10 cellular contexts compared by ENCODE assay signal in the genomic region with DNA sequence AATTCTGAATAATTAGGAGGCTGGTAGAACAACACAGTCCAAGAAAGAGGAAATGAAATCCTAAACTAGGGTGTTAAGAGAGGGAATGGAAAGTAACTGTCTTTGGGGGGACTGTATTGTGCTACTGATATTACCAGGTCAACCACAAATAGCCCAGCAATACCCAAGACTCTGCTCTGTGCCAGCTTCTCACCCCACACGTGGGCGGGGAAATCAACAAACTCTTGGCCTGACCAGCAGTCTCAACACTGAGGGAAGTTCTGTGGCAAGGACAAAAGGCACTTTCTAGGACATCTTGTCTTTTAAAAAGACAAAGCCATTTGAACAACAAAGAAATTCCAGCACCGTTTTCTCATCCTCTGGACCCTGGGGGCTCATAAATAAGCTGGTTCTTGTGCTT.
DNase-seq lines count a peak whose midpoint lies in the region; ATAC-seq and TF ChIP-seq lines count a peak whose summit lies in the region.
"Had no signal": no experiment of that assay in that cellular context is flagged by ENCODE, and none has a peak within 500 bp of the region (broad histone marks: within the 10 kb centered on the region; RNA-seq: fewer than 3 reads in every experiment).

No MANE protein-coding gene starts in this region.

- TF ChIP-seq CTCF in activated B cell treated with CpG ODN at 0.5 μM for 24 hours (IDR thresholded peaks at IDR 0.05) (no peak), gastrocnemius medialis (IDR thresholded peaks at IDR 0.05 in 4 of 5, conservative IDR thresholded peaks at IDR 0.05 in 1 of 5) (no peak)

- H3K36me3 ChIP-seq in gastrocnemius medialis: no peaks in the 10 kb centered on the region

- H3K27me3 Mint-ChIP-seq in activated naive CD8-positive, alpha-beta T cell treated with anti-CD3 and anti-CD28 coated beads, Interleukin-2, amount 50 U/mL, for 24 hours: peaks cover 2% of the 10 kb centered on the region
- H3K27me3 Mint-ChIP-seq in activated naive CD8-positive, alpha-beta T cell treated with anti-CD3 and anti-CD28 coated beads for 36 hours: no peaks in the 10 kb centered on the region
- no peaks in the 10 kb centered on the region for H3K27me3 Mint-ChIP-seq in activated B cell treated with CpG ODN at 0.5 μM for 24 hours
- peaks cover 4% of the 10 kb centered on the region for H3K27me3 Mint-ChIP-seq in activated T-helper 1 cell treated with anti-CD3 and anti-CD28 coated beads, Interleukin-12 subunit alpha, Interleukin-12 subunit beta, Interleukin-2, Interleukin-4 antibody, amounts not matched to agents 30 ng/mL and 10 ng/mL and 1 ng/mL, durations not matched to agents 14 hours and 24 hours and 36 hours (ENCODE audit: insufficient read depth)

- ATAC-seq in activated naive CD8-positive, alpha-beta T cell treated with anti-CD3 and anti-CD28 coated beads, Interleukin-2, amount 50 U/mL, for 24 hours: peak; percentile 60
- peak; percentile 43 for ATAC-seq in HG03095 (IDR thresholded peaks at IDR 0.05; ENCODE audit: unreplicated experiment)
- ATAC-seq in activated B cell treated with CpG ODN at 0.5 μM for 24 hours (ENCODE audit: low read depth): peak; percentile 43
- ATAC-seq in gastrocnemius medialis: no peak
- no peak for ATAC-seq in esophagus mucosa

- no peak overlapping the region for H3K4me3 Mint-ChIP-seq in activated naive CD8-positive, alpha-beta T cell treated with anti-CD3 and anti-CD28 coated beads, Interleukin-2, amount 50 U/mL, for 24 hours
- no peak overlapping the region for H3K4me3 Mint-ChIP-seq in activated naive CD8-positive, alpha-beta T cell treated with anti-CD3 and anti-CD28 coated beads for 36 hours
- no peak overlapping the region for H3K4me3 Mint-ChIP-seq in activated B cell treated with CpG ODN at 0.5 μM for 24 hours
- no peak overlapping the region for H3K4me3 Mint-ChIP-seq in activated T-helper 1 cell treated with anti-CD3 and anti-CD28 coated beads, Interleukin-12 subunit alpha, Interleukin-12 subunit beta, Interleukin-2, Interleukin-4 antibody, amounts not matched to agents 30 ng/mL and 10 ng/mL and 1 ng/mL, durations not matched to agents 14 hours and 24 hours and 36 hours
- H3K4me3 Mint-ChIP-seq: central memory CD8-positive, alpha-beta T cell had no signal

- intact Hi-C loops in activated B cell treated with CpG ODN at 0.5 μM for 24 hours (cut with micrococcal nuclease): loop anchor here (5.0 kb wide), 1 partner anchor 36 kb away; no protein-coding TSS in a partner anchor
- intact Hi-C loops in gastrocnemius medialis (cut with DNase I; ENCODE audit: low total_unique reads): no loop called here
- intact Hi-C loops in activated T-helper 1 cell treated with anti-CD3 and anti-CD28 coated beads, Interleukin-12 subunit alpha, Interleukin-12 subunit beta, Interleukin-2, Interleukin-4 antibody, amounts not matched to agents 30 ng/mL and 10 ng/mL and 1 ng/mL, durations not matched to agents 14 hours and 24 hours and 36 hours (cut with micrococcal nuclease): no loop called here

- DNase-seq in activated naive CD8-positive, alpha-beta T cell treated with anti-CD3 and anti-CD28 coated beads, Interleukin-2, amount 50 U/mL, for 24 hours: no peak
- no peak for DNase-seq in activated naive CD8-positive, alpha-beta T cell treated with anti-CD3 and anti-CD28 coated beads for 36 hours
- DNase-seq in activated B cell treated with CpG ODN at 0.5 μM for 24 hours (no peak), gastrocnemius medialis (no peak), amniotic stem cell (lab: John Stamatoyannopoulos, UW) (no peak)
- DNase-seq in activated T-helper 1 cell treated with anti-CD3 and anti-CD28 coated beads, Interleukin-12 subunit alpha, Interleukin-12 subunit beta, Interleukin-2, Interleukin-4 antibody, amounts not matched to agents 30 ng/mL and 10 ng/mL and 1 ng/mL, durations not matched to agents 14 hours and 24 hours and 36 hours (ENCODE audit: low spot score): no peak

- peaks cover 3% of the 10 kb centered on the region for H3K4me1 Mint-ChIP-seq in activated naive CD8-positive, alpha-beta T cell treated with anti-CD3 and anti-CD28 coated beads, Interleukin-2, amount 50 U/mL, for 24 hours
- H3K4me1 Mint-ChIP-seq in activated naive CD8-positive, alpha-beta T cell treated with anti-CD3 and anti-CD28 coated beads for 36 hours: no peaks in the 10 kb centered on the region
- H3K4me1 Mint-ChIP-seq in activated B cell treated with CpG ODN at 0.5 μM for 24 hours: peaks cover 60% of the 10 kb centered on the region
- H3K4me1 Mint-ChIP-seq in activated T-helper 1 cell treated with anti-CD3 and anti-CD28 coated beads, Interleukin-12 subunit alpha, Interleukin-12 subunit beta, Interleukin-2, Interleukin-4 antibody, amounts not matched to agents 30 ng/mL and 10 ng/mL and 1 ng/mL, durations not matched to agents 14 hours and 24 hours and 36 hours (ENCODE audit: low read depth): no peaks in the 10 kb centered on the region
- H3K4me1 Mint-ChIP-seq: central memory CD8-positive, alpha-beta T cell had no signal

- no peaks in the 10 kb centered on the region for H3K9me3 ChIP-seq in gastrocnemius medialis

- H3K27ac ChIP-seq in gastrocnemius medialis: no peak overlapping the region

- H3K27me3 ChIP-seq in gastrocnemius medialis: no peaks in the 10 kb centered on the region

- POLR2A ChIA-PET in activated B cell treated with CpG ODN at 0.5 μM for 24 hours (lab: Charles Lee): no interaction called here

- no peaks in the 10 kb centered on the region for H3K4me1 ChIP-seq in gastrocnemius medialis

- TF ChIP-seq POLR2A in gastrocnemius medialis (IDR thresholded peaks at IDR 0.05): no peak

- H3K36me3 Mint-ChIP-seq in activated naive CD8-positive, alpha-beta T cell treated with anti-CD3 and anti-CD28 coated beads, Interleukin-2, amount 50 U/mL, for 24 hours (ENCODE audit: low read depth): peaks cover 1% of the 10 kb centered on the region
- no peaks in the 10 kb centered on the region for H3K36me3 Mint-ChIP-seq in activated naive CD8-positive, alpha-beta T cell treated with anti-CD3 and anti-CD28 coated beads for 36 hours
- H3K36me3 Mint-ChIP-seq in activated B cell treated with CpG ODN at 0.5 μM for 24 hours (ENCODE audit: low read depth): no peaks in the 10 kb centered on the region
- no peaks in the 10 kb centered on the region for H3K36me3 Mint-ChIP-seq in activated T-helper 1 cell treated with anti-CD3 and anti-CD28 coated beads, Interleukin-12 subunit alpha, Interleukin-12 subunit beta, Interleukin-2, Interleukin-4 antibody, amounts not matched to agents 30 ng/mL and 10 ng/mL and 1 ng/mL, durations not matched to agents 14 hours and 24 hours and 36 hours (ENCODE audit: low read depth)

- no peak overlapping the region for H3K27ac Mint-ChIP-seq in activated naive CD8-positive, alpha-beta T cell treated with anti-CD3 and anti-CD28 coated beads, Interleukin-2, amount 50 U/mL, for 24 hours
- no peak overlapping the region for H3K27ac Mint-ChIP-seq in activated naive CD8-positive, alpha-beta T cell treated with anti-CD3 and anti-CD28 coated beads for 36 hours
- peak overlapping the region; percentile 60 for H3K27ac Mint-ChIP-seq in activated B cell treated with CpG ODN at 0.5 μM for 24 hours
- H3K27ac Mint-ChIP-seq in activated T-helper 1 cell treated with anti-CD3 and anti-CD28 coated beads, Interleukin-12 subunit alpha, Interleukin-12 subunit beta, Interleukin-2, Interleukin-4 antibody, amounts not matched to agents 30 ng/mL and 10 ng/mL and 1 ng/mL, durations not matched to agents 14 hours and 24 hours and 36 hours: no peak overlapping the region

- no peaks in the 10 kb centered on the region for H3K9me3 Mint-ChIP-seq in activated naive CD8-positive, alpha-beta T cell treated with anti-CD3 and anti-CD28 coated beads, Interleukin-2, amount 50 U/mL, for 24 hours
- H3K9me3 Mint-ChIP-seq in activated naive CD8-positive, alpha-beta T cell treated with anti-CD3 and anti-CD28 coated beads for 36 hours: no peaks in the 10 kb centered on the region
- H3K9me3 Mint-ChIP-seq in activated B cell treated with CpG ODN at 0.5 μM for 24 hours: no peaks in the 10 kb centered on the region
- no peaks in the 10 kb centered on the region for H3K9me3 Mint-ChIP-seq in activated T-helper 1 cell treated with anti-CD3 and anti-CD28 coated beads, Interleukin-12 subunit alpha, Interleukin-12 subunit beta, Interleukin-2, Interleukin-4 antibody, amounts not matched to agents 30 ng/mL and 10 ng/mL and 1 ng/mL, durations not matched to agents 14 hours and 24 hours and 36 hours
- H3K9me3 Mint-ChIP-seq: central memory CD8-positive, alpha-beta T cell had no signal

- H3K4me3 ChIP-seq in gastrocnemius medialis: no peak overlapping the region
- H3K4me3 ChIP-seq: lung had no signal

- in situ Hi-C loops in gastrocnemius medialis (cut with MboI; ENCODE audit: low sequenced_read_pairs in 4 of 4): no loop called here

- CTCF ChIA-PET in activated B cell treated with CpG ODN at 0.5 μM for 24 hours (lab: Charles Lee): no interaction called here

Comparison
In these comparisons a context has a peak if more than half of its experiments do, and no peak if none do; other contexts are left out.
1. ATAC-seq: peak in activated naive CD8-positive, alpha-beta T cell treated with anti-CD3 and anti-CD28 coated beads, Interleukin-2, amount 50 U/mL, for 24 hours (single experiment), HG03095 (single experiment) and activated B cell treated with CpG ODN at 0.5 μM for 24 hours (single experiment); none in gastrocnemius medialis (0 of 2) and esophagus mucosa (single experiment).